8 cellular contexts compared by ENCODE assay signal in genomic region chr6:25993038-25993684, GRCh38. TPM values are rescaled to one million over a fixed set of nuclear protein-coding genes. Genes with fewer than 3 reads are reported as not detected.
DNase-seq lines count a peak whose midpoint lies in the region; ATAC-seq, FAIRE-seq and TF ChIP-seq lines count a peak whose summit lies in the region.

No MANE protein-coding gene starts in this region.

- H3K4me2 ChIP-seq in HepG2 (ENCODE audit: low read depth, low read length): peak overlapping the region; percentile 64

- H3K9me3 ChIP-seq in ascending aorta (no peaks in the 10 kb centered on the region), HepG2 (ENCODE audit: low read length) (no peaks in the 10 kb centered on the region), upper lobe of right lung (no peaks in the 10 kb centered on the region)

- peak overlapping the region; percentile 91 to 93 for H3K27ac ChIP-seq in ascending aorta
- H3K27ac ChIP-seq in HepG2 (ENCODE audit: extremely low read length, insufficient read depth, low read length): peak overlapping the region; percentile 90
- peak overlapping the region; percentile 92 for H3K27ac ChIP-seq in upper lobe of right lung

- no peaks in the 10 kb centered on the region for H4K20me1 ChIP-seq in HepG2 (ENCODE audit: insufficient read depth, low read length)

- TSS peak; percentile 57 for BruUV-seq in HepG2 (replicated peaks; lab: Mats Ljungman, UMichigan)

- ATAC-seq in HG03139 (IDR thresholded peaks at IDR 0.05; ENCODE audit: unreplicated experiment) (peak; percentile 3), HepG2 (peak; percentile 32), upper lobe of right lung (no peak)

- peak in 1 of 2 experiments; percentile 20; a peak in 1 of 4 replicates for TF ChIP-seq POLR2A in HepG2 (IDR thresholded peaks at IDR 0.05; ENCODE audit: insufficient read depth in 1 of 2, low read depth in 2 of 2, low read length in 2 of 2)

- H3K4me1 ChIP-seq in ascending aorta (peaks cover 0 to 8% of the 10 kb centered on the region in 2 donors), HepG2 (ENCODE audit: insufficient read depth, low read length) (peaks cover 25% of the 10 kb centered on the region), upper lobe of right lung (peaks cover 16% of the 10 kb centered on the region)

- peak overlapping the region; percentile 79 for H3K9ac ChIP-seq in HepG2 (ENCODE audit: insufficient read depth, low read depth, low read length)

- H3K36me3 ChIP-seq in ascending aorta (peaks cover 0 to 6% of the 10 kb centered on the region in 2 donors), HepG2 (replicated peaks in 1 of 2; ENCODE audit: control insufficient read depth in 1 of 2, insufficient read depth in 2 of 2, low read length in 2 of 2) (peaks cover 0 to 8% of the 10 kb centered on the region in 2 experiments; a peak in 4 of 5 replicates), upper lobe of right lung (peaks cover 11% of the 10 kb centered on the region)

- POLR2A ChIA-PET in HepG2 (lab: Yijun Ruan, JAX): interaction anchor here (0.6 to 3.0 kb wide), 33 partner anchors 11 to 1845 kb away, joined by 3 to 44 read pairs (median 5); partner anchors contain the start of gene TRIM38

- TF ChIP-seq CTCF in ascending aorta (IDR thresholded peaks at IDR 0.05): no peak
- TF ChIP-seq CTCF in HepG2 (CRISPR knock-in tag; IDR thresholded peaks at IDR 0.05): 0 out of 2 replicates have a peak, but pooled peaks have one; percentile 24
- no peak for TF ChIP-seq CTCF in upper lobe of right lung (IDR thresholded peaks at IDR 0.05)

- intact Hi-C loops in ascending aorta (cut with DNase I) (no loop called here), HepG2 (cut with micrococcal nuclease; ENCODE audit: unreplicated experiment) (loop anchor here (2.0 to 5.0 kb wide), 5 partner anchors 30 to 101 kb away; partner anchors contain the start of gene TRIM38), upper lobe of right lung (cut with DNase I) (no loop called here)

- WGBS in HepG2 (ENCODE audit: low lambda C conversion rate): 6% methylated on average over 15 of the region's 15 CpGs

- CTCF ChIA-PET in HepG2 (lab: Yijun Ruan, JAX; ENCODE audit: low intra/inter-chr PET ratio, low total read pairs): interaction anchor here (0.7 to 2.1 kb wide), 3 partner anchors 10 to 204 kb away, joined by 3 to 11 read pairs (median 3); no protein-coding TSS in a partner anchor

- H3K27me3 ChIP-seq in ascending aorta (no peaks in the 10 kb centered on the region), HepG2 (ENCODE audit: control insufficient read depth in 1 of 2, insufficient read depth in 2 of 2, low read length in 2 of 2) (no peaks in the 10 kb centered on the region), upper lobe of right lung (no peaks in the 10 kb centered on the region)

- H2AFZ ChIP-seq in HepG2 (ENCODE audit: low read length): peak overlapping the region; percentile 97

- no peak for TF ChIP-seq RAD21 in HepG2 (CRISPR knock-in tag; IDR thresholded peaks at IDR 0.05)

- peak; percentile 8 for FAIRE-seq in G401.6 (lab: Jason Lieb, UNC)
- no peak for FAIRE-seq in HepG2 (lab: Jason Lieb, UNC)

- peak overlapping the region; percentile 61 to 72 for H3K4me3 ChIP-seq in ascending aorta
- H3K4me3 ChIP-seq in HepG2 (replicated peaks in 1 of 3; ENCODE audit: insufficient read depth in 1 of 3, low read depth in 2 of 3, low read length in 3 of 3): peak overlapping the region; percentile 81 to 88 (median 81)
- peak overlapping the region; percentile 63 for H3K4me3 ChIP-seq in upper lobe of right lung

- no peak for DNase-seq in ascending aorta (ENCODE audit: low spot score in 2 of 2)
- DNase-seq in HepG2 (ENCODE audit: low spot score): no peak
- DNase-seq in upper lobe of right lung: no peak
- DNase-seq in kidney glomerular epithelial cell (lab: John Stamatoyannopoulos, UW): no peak
- no peak for DNase-seq in activated CD8-positive, alpha-beta memory T cell treated with anti-CD3 and anti-CD28 coated beads for 24 hours
- no peak for DNase-seq in NCI-H345 treated with DMSO at 0.1 percent for 48 hours (lab: John Stamatoyannopoulos, UW; ENCODE audit: unreplicated experiment)

- in situ Hi-C loops in HepG2 (cut with HindIII; ENCODE audit: extremely low pct_ligation_motif_present, low pct_unique_long_range_greater_than_20kb): no loop called here

- H3K79me2 ChIP-seq in HepG2 (ENCODE audit: insufficient read depth, low read length): peaks cover 2% of the 10 kb centered on the region

- no peak for TF ChIP-seq EP300 in HepG2 (IDR thresholded peaks at IDR 0.05; ENCODE audit: low read depth in 2 of 2, low read length in 2 of 2)
- no peak for TF ChIP-seq EP300 in HepG2 (CRISPR knock-in tag; IDR thresholded peaks at IDR 0.05; ENCODE audit: borderline replicate concordance)

TF ChIP-seq in HepG2, 621 proteins besides CTCF, POLR2A, EP300 and RAD21 (continues in another document):
- TF ChIP-seq ZNF317 (CRISPR knock-in tag; IDR thresholded peaks at IDR 0.05) (no peak), ZFP37 (CRISPR knock-in tag; IDR thresholded peaks at IDR 0.05; ENCODE audit: borderline replicate concordance) (no peak), ZNF607 (CRISPR knock-in tag; IDR thresholded peaks at IDR 0.05; ENCODE audit: borderline replicate concordance) (no peak), DRAP1 (CRISPR knock-in tag; IDR thresholded peaks at IDR 0.05) (peak; percentile 37; the same call in 1 of the 2 replicates), ZNF124 (CRISPR knock-in tag; IDR thresholded peaks at IDR 0.05) (no peak), IKZF5 (CRISPR knock-in tag; IDR thresholded peaks at IDR 0.05) (no peak), TSC22D2 (CRISPR knock-in tag; IDR thresholded peaks at IDR 0.05; ENCODE audit: borderline replicate concordance) (no peak), ZNF224 (CRISPR knock-in tag; IDR thresholded peaks at IDR 0.05) (no peak), HOXA5 (CRISPR knock-in tag; IDR thresholded peaks at IDR 0.05) (0 out of 2 replicates have a peak, but pooled peaks have one; percentile 5), ZNF543 (CRISPR knock-in tag; IDR thresholded peaks at IDR 0.05) (0 out of 2 replicates have a peak, but pooled peaks have one; percentile 19), ZNF205 (CRISPR knock-in tag; IDR thresholded peaks at IDR 0.05) (no peak), ZNF710 (CRISPR knock-in tag; IDR thresholded peaks at IDR 0.05; ENCODE audit: borderline replicate concordance) (0 out of 2 replicates have a peak, but pooled peaks have one; percentile 9), TOPORS (CRISPR knock-in tag; IDR thresholded peaks at IDR 0.05) (no peak), SP140L (CRISPR knock-in tag; IDR thresholded peaks at IDR 0.05; ENCODE audit: borderline replicate concordance) (no peak), ZNF567 (CRISPR knock-in tag; IDR thresholded peaks at IDR 0.05; ENCODE audit: borderline replicate concordance) (no peak)

RNA-seq across cellular contexts. Expression of gene TRIM38, which starts 30.6 kb away (rescaled TPM):
- total RNA-seq in ascending aorta: 7.6 TPM
- 2.5 and 3.6 TPM in 2 replicates for total RNA-seq in HepG2 (2016; rRNA removed; fragmentation: Illumina TruSeq; extraction: Trizol)
- 0.40 and 0.44 TPM in 2 replicates for total RNA-seq in HepG2 (2016; cell fraction: cytosol; rRNA removed; fragmentation: Illumina TruSeq; extraction: Trizol; ENCODE audit: low read depth)
- total RNA-seq in HepG2 (2016; cell fraction: insoluble cytoplasmic fraction; rRNA removed; fragmentation: Illumina TruSeq; extraction: Trizol): 2.6 and 3.4 TPM in 2 replicates
- 1.1 TPM in 2 replicates for total RNA-seq in HepG2 (2016; cell fraction: membrane; rRNA removed; fragmentation: Illumina TruSeq; extraction: Trizol)
- total RNA-seq in HepG2 (2016; cell fraction: nucleus; rRNA removed; fragmentation: Illumina TruSeq; extraction: Trizol): 3.4 TPM in 2 replicates
- polyA plus RNA-seq in HepG2 (2011; rRNA removed): 3.1 and 3.7 TPM in 2 replicates
- polyA plus RNA-seq in HepG2 (2011; cell fraction: cytosol; rRNA removed): 1.1 and 1.8 TPM in 2 replicates
- polyA plus RNA-seq in HepG2 (2011; cell fraction: nucleus; rRNA removed): 4.0 and 5.6 TPM in 2 replicates
- 2.3 and 2.9 TPM in 2 replicates for polyA plus RNA-seq in HepG2 (2012)
- polyA plus RNA-seq in HepG2 (2016; cell fraction: cytosol; fragmentation: Illumina TruSeq; extraction: Trizol; ENCODE audit: low read depth): 0.16 and 0.17 TPM in 2 replicates
- polyA plus RNA-seq in HepG2 (2016; cell fraction: insoluble cytoplasmic fraction; fragmentation: Illumina TruSeq; extraction: Trizol; ENCODE audit: low read depth): 2.1 and 2.5 TPM in 2 replicates
- 0.42 and 0.45 TPM in 2 replicates for polyA plus RNA-seq in HepG2 (2016; cell fraction: membrane; fragmentation: Illumina TruSeq; extraction: Trizol; ENCODE audit: low read depth)
- 4.1 and 4.8 TPM in 2 replicates for polyA plus RNA-seq in HepG2 (2016; cell fraction: nucleus; fragmentation: Illumina TruSeq; extraction: Trizol; ENCODE audit: insufficient read depth, low read depth)
- 2.6 and 4.4 TPM in 2 replicates for polyA minus RNA-seq in HepG2 (2011; rRNA and poly(A)+ RNA removed; ENCODE audit: low replicate concordance)
- polyA minus RNA-seq in HepG2 (2011; cell fraction: cytosol; rRNA and poly(A)+ RNA removed): 1.8 and 2.8 TPM in 2 replicates
- 8.8 and 11.1 TPM in 2 replicates for polyA minus RNA-seq in HepG2 (2011; cell fraction: nucleus; rRNA and poly(A)+ RNA removed)
- total RNA-seq in upper lobe of right lung: 18.0 TPM
